ENCODE assay signal across 22 cellular contexts in genomic region chr2:38026846-38027245, GRCh38.
"Had no signal": no experiment of that assay in that cellular context is flagged by ENCODE, and none has a peak within 500 bp of the region (broad histone marks: within the 10 kb centered on the region; RNA-seq: fewer than 3 reads in every experiment).

No MANE protein-coding gene starts in this region.

- H3K27ac ChIP-seq: body of pancreas, coronary artery, heart left ventricle, neural progenitor cell, right atrium auricular region, stomach, thyroid gland, upper lobe of right lung had no signal

- H3K9me3 ChIP-seq: body of pancreas, heart left ventricle, right atrium auricular region, stomach, thyroid gland, upper lobe of right lung had no signal

- H3K4me1 ChIP-seq: body of pancreas, neural progenitor cell, stomach, thyroid gland, upper lobe of right lung had no signal

- DNase-seq: activated CD4-positive, alpha-beta T cell treated with anti-CD3 and anti-CD28 coated beads, Interleukin-2, amount 50 U/mL, for 1 hour; activated CD8-positive, alpha-beta memory T cell treated with anti-CD3 and anti-CD28 coated beads, Interleukin-2, amount 10 ng/mL, durations not matched to agents 7 days and 5 days; activated CD8-positive, alpha-beta T cell treated with anti-CD3 and anti-CD28 coated beads, Interleukin-2, amount 10 ng/mL, durations not matched to agents 7 days and 5 days; activated naive CD4-positive, alpha-beta T cell; activated T-cell treated with anti-CD3 and anti-CD28 coated beads, Interleukin-2, amount 50 U/mL, for 72 hours; body of pancreas; effector memory CD8-positive, alpha-beta T cell; heart left ventricle; hypothalamus; immature natural killer cell; natural killer cell; stimulated activated CD4-positive, alpha-beta T cell treated with anti-CD3 and anti-CD28 coated beads, Interleukin-15, amount 100 ng/mL, for 24 hours; stimulated activated CD4-positive, alpha-beta T cell treated with anti-CD3 and anti-CD28 coated beads, Interleukin-2, amount 100 ng/mL, for 24 hours; stimulated activated naive B cell treated with anti-CD40 and anti-IgM and Interleukin-4, amounts not matched to agents 10 μg/mL and 1 μg/mL and 100 μg/mL, for 72 hours; stomach; T-helper 9 cell; thyroid gland; upper lobe of right lung had no signal

- ATAC-seq: activated CD8-positive, alpha-beta memory T cell treated with anti-CD3 and anti-CD28 coated beads, Interleukin-2, amount 10 ng/mL, durations not matched to agents 7 days and 5 days; activated CD8-positive, alpha-beta T cell treated with anti-CD3 and anti-CD28 coated beads, Interleukin-2, amount 10 ng/mL, durations not matched to agents 7 days and 5 days; activated naive CD4-positive, alpha-beta T cell treated with anti-CD3 and anti-CD28 coated beads, Interleukin-2, amount 50 U/mL, for 72 hours; activated T-cell treated with anti-CD3 and anti-CD28 coated beads, Interleukin-2, amount 50 U/mL, for 72 hours; body of pancreas; effector memory CD8-positive, alpha-beta T cell; heart left ventricle; natural killer cell; stimulated activated naive B cell treated with anti-CD40 and anti-IgM and Interleukin-4, amounts not matched to agents 10 μg/mL and 1 μg/mL and 100 μg/mL, for 72 hours; upper lobe of right lung had no signal

- H3K4me3 ChIP-seq: body of pancreas, coronary artery, heart left ventricle, neural progenitor cell, right atrium auricular region, stomach, thyroid gland, upper lobe of right lung had no signal

- H2AFZ ChIP-seq: neural progenitor cell had no signal

- H3K9ac ChIP-seq: neural progenitor cell had no signal

- H3K4me2 ChIP-seq: neural progenitor cell had no signal

- H3K36me3 ChIP-seq: heart left ventricle, neural progenitor cell, right atrium auricular region, stomach, thyroid gland, upper lobe of right lung had no signal

- H3K27me3 ChIP-seq: body of pancreas, heart left ventricle, neural progenitor cell, right atrium auricular region, stomach, thyroid gland, upper lobe of right lung had no signal
